ENCODE assay signal across 11 cellular contexts in genomic region chrX:52909313-52909969, GRCh38. TPM values are rescaled to one million over a fixed set of nuclear protein-coding genes. Genes with fewer than 3 reads are reported as not detected.
DNase-seq lines count a peak whose midpoint lies in the region; ATAC-seq, FAIRE-seq and TF ChIP-seq lines count a peak whose summit lies in the region.
"Not testable (repeated sequence)": the region's sequence is repeated elsewhere in the genome, so short reads cannot be mapped to it uniquely, and the experiment has no call there.
"Had no signal": no experiment of that assay in that cellular context is flagged by ENCODE, and none has a peak within 500 bp of the region (broad histone marks: within the 10 kb centered on the region; RNA-seq: fewer than 3 reads in every experiment).

No MANE protein-coding gene starts in this region.

- not testable (repeated sequence) for H3K4me2 ChIP-seq in A549; HCT116 (ENCODE audit: low read length); K562 (ENCODE audit: insufficient read depth, low read length)

- ATAC-seq in A549: peak; percentile 54 to 72; a peak in 3 of 6 replicates
- peak; percentile 42; the same call in 1 of the 2 replicates for ATAC-seq in HCT116
- ATAC-seq in K562: peak; percentile 55; the same call in 2 of the 3 replicates
- ATAC-seq in left lung: peak; percentile 41
- ATAC-seq in naive thymus-derived CD4-positive, alpha-beta T cell: peak; percentile 29

- not testable (repeated sequence) for H3K9ac ChIP-seq in HCT116 (ENCODE audit: low read length); K562 (ENCODE audit: insufficient read depth in 1 of 2, low read depth in 2 of 2, low read length in 2 of 2)

- not testable (repeated sequence) for TF ChIP-seq RAD21 in A549 (conservative IDR thresholded peaks at IDR 0.05 in 1 of 2, IDR thresholded peaks at IDR 0.05 in 1 of 2); HCT116 (IDR thresholded peaks at IDR 0.05; ENCODE audit: low read depth); K562 (CRISPR knock-in tag; conservative IDR thresholded peaks at IDR 0.05 in 1 of 2, IDR thresholded peaks at IDR 0.05 in 1 of 2)

- TF ChIP-seq EP300 in A549 (IDR thresholded peaks at IDR 0.05); K562 (IDR thresholded peaks at IDR 0.05; ENCODE audit: low read length): not testable (repeated sequence)

- H3K27ac ChIP-seq in A549; HCT116 (ENCODE audit: low read depth, low read length); K562 (ENCODE audit: extremely low read depth, low read depth, low read length); left lung; naive thymus-derived CD4-positive, alpha-beta T cell (ENCODE audit: low read depth, low read length): not testable (repeated sequence)

- not testable (repeated sequence) for H3K27me3 Mint-ChIP-seq in naive thymus-derived CD4-positive, alpha-beta T cell

- H3K79me2 ChIP-seq in HCT116 (ENCODE audit: insufficient read depth, low read length); K562 (ENCODE audit: control insufficient read depth, insufficient read depth, low read length): not testable (repeated sequence)

- not testable (repeated sequence) for FAIRE-seq in A549 (lab: Jason Lieb, UNC)
- peak; percentile 49 for FAIRE-seq in K562 (lab: Jason Lieb, UNC)

- H3K4me3 Mint-ChIP-seq in naive thymus-derived CD4-positive, alpha-beta T cell: not testable (repeated sequence)

- not testable (repeated sequence) for H3K36me3 Mint-ChIP-seq in naive thymus-derived CD4-positive, alpha-beta T cell

- RAD21 ChIA-PET in HCT116 (lab: Charles Lee; ENCODE audit: low non-redundant PET in 1 of 2, low total read pairs in 2 of 2, uncharacterized antibody in 2 of 2, unreplicated experiment in 2 of 2): not testable (repeated sequence)

- H3K36me3 ChIP-seq in HCT116 (ENCODE audit: control insufficient read depth in 1 of 2, insufficient read depth in 2 of 2, low read length in 2 of 2); K562 (ENCODE audit: control insufficient read depth, insufficient read depth, low read length); left lung; naive thymus-derived CD4-positive, alpha-beta T cell (ENCODE audit: control insufficient read depth in 2 of 3, insufficient read depth in 3 of 3, low read length in 3 of 3): not testable (repeated sequence)

- POLR2A ChIA-PET in A549 (lab: Yijun Ruan, JAX); HCT116 (lab: Charles Lee); K562 (lab: Yijun Ruan, JAX); naive thymus-derived CD4-positive, alpha-beta T cell (lab: Charles Lee): not testable (repeated sequence)

- CTCF ChIA-PET in A549 (lab: Yijun Ruan, JAX); HCT116 (lab: Charles Lee); K562 (lab: Yijun Ruan, JAX; ENCODE audit: low intra/inter-chr PET ratio); naive thymus-derived CD4-positive, alpha-beta T cell (lab: Charles Lee): not testable (repeated sequence)

- H3K27ac Mint-ChIP-seq in naive thymus-derived CD4-positive, alpha-beta T cell: not testable (repeated sequence)

- intact Hi-C loops in HCT116 (cut with micrococcal nuclease); K562 (cut with micrococcal nuclease); left lung (cut with DNase I); naive thymus-derived CD4-positive, alpha-beta T cell (cut with micrococcal nuclease): not testable (repeated sequence)

- TF ChIP-seq CTCF in A549 (IDR thresholded peaks at IDR 0.05); HCT116 (IDR thresholded peaks at IDR 0.05 in 2 of 3, conservative IDR thresholded peaks at IDR 0.05 in 1 of 3; ENCODE audit: borderline replicate concordance in 1 of 3, insufficient read depth in 1 of 3, low read depth in 2 of 3, low read length in 2 of 3); K562 (IDR thresholded peaks at IDR 0.05 in 2 of 3, conservative IDR thresholded peaks at IDR 0.05 in 1 of 3; ENCODE audit: insufficient read depth in 2 of 3, low read depth in 1 of 3, low read length in 3 of 3); left lung (IDR thresholded peaks at IDR 0.05): not testable (repeated sequence)

- not testable (repeated sequence) for H3K4me1 ChIP-seq in A549; HCT116 (ENCODE audit: control insufficient read depth in 1 of 2, insufficient read depth in 2 of 2, low read length in 2 of 2); K562 (replicated peaks in 1 of 2; ENCODE audit: control insufficient read depth in 2 of 2, insufficient read depth in 2 of 2, low read length in 2 of 2); left lung; naive thymus-derived CD4-positive, alpha-beta T cell (ENCODE audit: control insufficient read depth in 2 of 2, insufficient read depth in 2 of 2, low read length in 2 of 2)

- not testable (repeated sequence) for H2AFZ ChIP-seq in HCT116 (ENCODE audit: low read depth, low read length, poor library complexity, severe bottlenecking); K562 (ENCODE audit: low read depth, low read length)

- DNase-seq in A549 (ENCODE audit: low read depth in 1 of 2, low spot score in 1 of 2); HCT116 (ENCODE audit: low read depth, low spot score); K562 (ENCODE audit: extremely low read depth in 1 of 4, low spot score in 3 of 4); left lung; naive thymus-derived CD4-positive, alpha-beta T cell: not testable (repeated sequence)

- not testable (repeated sequence) for H3K9me1 ChIP-seq in K562 (ENCODE audit: control insufficient read depth, insufficient read depth, low read length)

- H3K4me3 ChIP-seq in A549; HCT116 (replicated peaks in 1 of 2; ENCODE audit: low read depth in 1 of 2, low read length in 2 of 2); K562; left lung; naive thymus-derived CD4-positive, alpha-beta T cell (ENCODE audit: low read length): not testable (repeated sequence)

- not testable (repeated sequence) for H3K9me2 ChIP-seq in HCT116 (ENCODE audit: insufficient read depth)

- WGBS in A549 (ENCODE audit: missing lambda C conversion rate): no CpG with 5 or more reads among the region's 12 CpGs
- no CpG with 5 or more reads among the region's 12 CpGs for WGBS in K562 (ENCODE audit: insufficient coverage, low coverage, missing lambda C conversion rate)

- H3K4me1 Mint-ChIP-seq in naive thymus-derived CD4-positive, alpha-beta T cell: not testable (repeated sequence)

- not testable (repeated sequence) for H3K9me3 ChIP-seq in A549; HCT116 (ENCODE audit: control insufficient read depth in 1 of 2, insufficient read depth in 1 of 2, low read depth in 1 of 2, low read length in 2 of 2); K562 (replicated peaks; ENCODE audit: control insufficient read depth, insufficient read depth, low read depth, low read length); left lung; naive thymus-derived CD4-positive, alpha-beta T cell (ENCODE audit: control insufficient read depth in 2 of 3, low read length in 3 of 3)

- not testable (repeated sequence) for H3K27me3 ChIP-seq in HCT116 (ENCODE audit: insufficient read depth, low read length); K562 (ENCODE audit: control insufficient read depth in 2 of 2, insufficient read depth in 2 of 2, low read length in 2 of 2); left lung; naive thymus-derived CD4-positive, alpha-beta T cell (ENCODE audit: control insufficient read depth in 2 of 2, insufficient read depth in 2 of 2, low read length in 2 of 2)

- not testable (repeated sequence) for H3K9me3 Mint-ChIP-seq in naive thymus-derived CD4-positive, alpha-beta T cell

- in situ Hi-C loops in K562 (cut with MboI): not testable (repeated sequence)

- H4K20me1 ChIP-seq in HCT116 (ENCODE audit: insufficient read depth); K562 (replicated peaks; ENCODE audit: control insufficient read depth, insufficient read depth, low read length): not testable (repeated sequence)

- BruUV-seq in HCT116 (replicated peaks; lab: Mats Ljungman, UMichigan); K562 (replicated peaks; lab: Mats Ljungman, UMichigan): not testable (repeated sequence)

- TF ChIP-seq POLR2A in A549 (IDR thresholded peaks at IDR 0.05; ENCODE audit: low read length); HCT116 (IDR thresholded peaks at IDR 0.05; ENCODE audit: borderline replicate concordance, extremely low read depth, insufficient read depth, insufficient read length); K562 (conservative IDR thresholded peaks at IDR 0.05): not testable (repeated sequence)

RNA-seq across cellular contexts. Expression of gene FAM156B, which starts 12.3 kb away (rescaled TPM):
- 18.1 and 29.6 TPM in 2 replicates for polyA plus RNA-seq in A549 (2011; rRNA removed)
- polyA plus RNA-seq in A549 (2012; cell fraction: cytosol; rRNA removed): 46.7 and 51.9 TPM in 2 replicates
- 175 and 176 TPM in 2 replicates for polyA plus RNA-seq in A549 (2012; cell fraction: nucleus; rRNA removed)
- 10.4 to 12.2 TPM (median 11.5 TPM) in 3 replicates for polyA plus RNA-seq in A549 (2017; fragmentation: RNase III; extraction: RNeasy Plus Mini Kit Qiagen cat#74134 plus additional on column Dnase treatment)
- 8.9 and 13.8 TPM in 2 replicates for polyA minus RNA-seq in A549 (2011; rRNA and poly(A)+ RNA removed)
- total RNA-seq in HCT116 (2021; ENCODE audit: unreplicated experiment): 13.5 TPM
- 11.3 and 18.2 TPM in 2 replicates for polyA plus RNA-seq in HCT116 (2012)
- 30.5 and 55.9 TPM in 2 replicates for total RNA-seq in K562 (2011; cell fraction: chromatin; rRNA removed; ENCODE audit: low replicate concordance)
- 38.8 and 44.7 TPM in 2 replicates for total RNA-seq in K562 (2011; cell fraction: nucleolus; rRNA removed)
- 32.0 and 37.1 TPM in 2 replicates for total RNA-seq in K562 (2011; cell fraction: nucleoplasm; rRNA removed)
- total RNA-seq in K562 (2014; rRNA removed): 16.7 and 22.9 TPM in 2 replicates
- 1.5 and 5.4 TPM in 2 replicates for total RNA-seq in K562 (2014; rRNA removed; fragmentation: Illumina TruSeq; extraction: Trizol)
- total RNA-seq in K562 (2015; rRNA removed; fragmentation: Illumina TruSeq; extraction: Trizol): 8.6 and 12.3 TPM in 2 replicates
- 7.1 and 14.2 TPM in 2 replicates for total RNA-seq in K562 (2021)
- 19.4 and 20.6 TPM in 2 replicates for polyA plus RNA-seq in K562 (2011; rRNA removed)
- polyA plus RNA-seq in K562 (2011; cell fraction: cytosol; rRNA removed): 34.9 and 40.7 TPM in 2 replicates
- 109 and 172 TPM in 2 replicates for polyA plus RNA-seq in K562 (2011; cell fraction: nucleus; rRNA removed)
- 11.3 and 12.0 TPM in 2 replicates for polyA plus RNA-seq in K562 (2012)
- 18.3 and 21.2 TPM in 2 replicates for polyA plus RNA-seq in K562 (2014; fragmentation: Illumina TruSeq; extraction: Trizol)
- under 1 TPM; 0.24 to 0.45 TPM for polyA plus RNA-seq in K562 (2014; fragmentation: Nextera tagmentation; extraction: Ambion mirVana)
- 30.8 and 32.2 TPM in 2 replicates for polyA plus RNA-seq in K562 (2014; rRNA removed)
- 8.5 and 14.4 TPM in 2 replicates for polyA minus RNA-seq in K562 (2011; rRNA and poly(A)+ RNA removed)
- 4.7 and 5.7 TPM in 2 replicates for polyA minus RNA-seq in K562 (2011; cell fraction: cytosol; rRNA and poly(A)+ RNA removed)
- polyA minus RNA-seq in K562 (2011; cell fraction: nucleus; rRNA and poly(A)+ RNA removed): 10.8 and 11.6 TPM in 2 replicates
- 10 to 100 TPM; 11.2 to 11.4 TPM for total RNA-seq in left lung
- 10 to 100 TPM in 2 of 5 experiments, 1 to 10 TPM in 3; 7.4 to 17.3 (median 9.4) TPM for total RNA-seq in naive thymus-derived CD4-positive, alpha-beta T cell
- polyA plus RNA-seq in naive thymus-derived CD4-positive, alpha-beta T cell: 10 to 100 TPM; 10.1 to 10.7 TPM

RNA-seq across cellular contexts. Expression of gene XAGE3, which starts 41.6 kb away (rescaled TPM):
- not detected in 2 replicates for polyA plus RNA-seq in A549 (2011; rRNA removed)
- not detected in 2 replicates for polyA plus RNA-seq in A549 (2012; cell fraction: cytosol; rRNA removed)
- polyA plus RNA-seq in A549 (2012; cell fraction: nucleus; rRNA removed): not detected in 2 replicates
- polyA plus RNA-seq in A549 (2017; fragmentation: RNase III; extraction: RNeasy Plus Mini Kit Qiagen cat#74134 plus additional on column Dnase treatment): not detected in 3 replicates
- not detected in 2 replicates for polyA minus RNA-seq in A549 (2011; rRNA and poly(A)+ RNA removed)
- not detected for total RNA-seq in HCT116 (2021; ENCODE audit: unreplicated experiment)
- not detected in 2 replicates for polyA plus RNA-seq in HCT116 (2012)
- not detected in 2 replicates for total RNA-seq in K562 (2011; cell fraction: chromatin; rRNA removed; ENCODE audit: low replicate concordance)
- not detected in 2 replicates for total RNA-seq in K562 (2011; cell fraction: nucleolus; rRNA removed)
- not detected in 2 replicates for total RNA-seq in K562 (2011; cell fraction: nucleoplasm; rRNA removed)
- total RNA-seq in K562 (2014; rRNA removed): not detected in 2 replicates
- not detected in 2 replicates for total RNA-seq in K562 (2014; rRNA removed; fragmentation: Illumina TruSeq; extraction: Trizol)
- not detected in 2 replicates for total RNA-seq in K562 (2015; rRNA removed; fragmentation: Illumina TruSeq; extraction: Trizol)
- total RNA-seq in K562 (2021): not detected in 2 replicates
- polyA plus RNA-seq in K562 (2011; rRNA removed): not detected in 2 replicates
- not detected in 2 replicates for polyA plus RNA-seq in K562 (2011; cell fraction: cytosol; rRNA removed)
- polyA plus RNA-seq in K562 (2011; cell fraction: nucleus; rRNA removed): not detected in 2 replicates
- polyA plus RNA-seq in K562 (2012): 0.39 TPM in 1 of 2 replicates, not detected in the other
- not detected in 2 replicates for polyA plus RNA-seq in K562 (2014; fragmentation: Illumina TruSeq; extraction: Trizol)
- polyA plus RNA-seq in K562 (2014; fragmentation: Nextera tagmentation; extraction: Ambion mirVana): under 1 TPM; 0.15 to 0.21 TPM
- not detected in 2 replicates for polyA plus RNA-seq in K562 (2014; rRNA removed)
- polyA minus RNA-seq in K562 (2011; rRNA and poly(A)+ RNA removed): not detected in 2 replicates
- polyA minus RNA-seq in K562 (2011; cell fraction: cytosol; rRNA and poly(A)+ RNA removed): not detected in 2 replicates
- not detected in 2 replicates for polyA minus RNA-seq in K562 (2011; cell fraction: nucleus; rRNA and poly(A)+ RNA removed)
- not detected for total RNA-seq in left lung
- not detected for total RNA-seq in naive thymus-derived CD4-positive, alpha-beta T cell
- not detected for polyA plus RNA-seq in naive thymus-derived CD4-positive, alpha-beta T cell
- total RNA-seq: CD4-positive, alpha-beta T cell; CD8-positive, alpha-beta memory T cell; GM23248; H1; H7 had no signal
- polyA plus RNA-seq: CD14-positive monocyte; CD8-positive, alpha-beta memory T cell; GM23248; H1 had no signal

RNA-seq across cellular contexts. Expression of gene FAM156A, which starts 48.9 kb away (rescaled TPM):
- polyA plus RNA-seq in A549 (2011; rRNA removed) (18.2 and 22.6 TPM in 2 replicates), A549 (2017; fragmentation: RNase III; extraction: RNeasy Plus Mini Kit Qiagen cat#74134 plus additional on column Dnase treatment) (19.8 to 24.8 TPM (median 20.1 TPM) in 3 replicates), K562 (2011; rRNA removed) (20.3 and 20.6 TPM in 2 replicates), K562 (2014; fragmentation: Illumina TruSeq; extraction: Trizol) (13.2 and 13.4 TPM in 2 replicates), K562 (2014; fragmentation: Nextera tagmentation; extraction: Ambion mirVana) (1 to 10 TPM; 1.9 to 2.9 TPM), K562 (2014; rRNA removed) (16.7 and 20.3 TPM in 2 replicates)
- 21.4 and 31.9 TPM in 2 replicates for polyA plus RNA-seq in A549 (2012; cell fraction: cytosol; rRNA removed)
- 76.0 and 108 TPM in 2 replicates for polyA plus RNA-seq in A549 (2012; cell fraction: nucleus; rRNA removed)
- 4.8 and 10.2 TPM in 2 replicates for polyA minus RNA-seq in A549 (2011; rRNA and poly(A)+ RNA removed)
- total RNA-seq in HCT116 (2021; ENCODE audit: unreplicated experiment) (16.2 TPM), K562 (2014; rRNA removed) (8.2 and 8.6 TPM in 2 replicates), K562 (2014; rRNA removed; fragmentation: Illumina TruSeq; extraction: Trizol) (7.2 and 9.0 TPM in 2 replicates), K562 (2015; rRNA removed; fragmentation: Illumina TruSeq; extraction: Trizol) (6.6 and 8.8 TPM in 2 replicates), K562 (2021) (14.5 and 14.8 TPM in 2 replicates), left lung (10 to 100 TPM; 17.3 to 18.9 TPM)
- polyA plus RNA-seq in HCT116 (2012): 12.9 and 22.2 TPM in 2 replicates
- 56.1 and 59.3 TPM in 2 replicates for total RNA-seq in K562 (2011; cell fraction: chromatin; rRNA removed; ENCODE audit: low replicate concordance)
- 16.8 and 19.7 TPM in 2 replicates for total RNA-seq in K562 (2011; cell fraction: nucleolus; rRNA removed)
- 34.2 and 51.3 TPM in 2 replicates for total RNA-seq in K562 (2011; cell fraction: nucleoplasm; rRNA removed)
- 18.9 and 20.6 TPM in 2 replicates for polyA plus RNA-seq in K562 (2011; cell fraction: cytosol; rRNA removed)
- polyA plus RNA-seq in K562 (2011; cell fraction: nucleus; rRNA removed): 92.9 and 126 TPM in 2 replicates
- polyA plus RNA-seq in K562 (2012): 19.4 and 25.5 TPM in 2 replicates
- polyA minus RNA-seq in K562 (2011; rRNA and poly(A)+ RNA removed): 5.1 and 6.9 TPM in 2 replicates
- 2.9 and 6.2 TPM in 2 replicates for polyA minus RNA-seq in K562 (2011; cell fraction: cytosol; rRNA and poly(A)+ RNA removed)
- polyA minus RNA-seq in K562 (2011; cell fraction: nucleus; rRNA and poly(A)+ RNA removed): 10.5 and 12.1 TPM in 2 replicates
- 10 to 100 TPM; 17.6 to 32.3 (median 25.3) TPM for total RNA-seq in naive thymus-derived CD4-positive, alpha-beta T cell
- polyA plus RNA-seq in naive thymus-derived CD4-positive, alpha-beta T cell: 1 to 10 TPM; 3.7 to 7.7 TPM
